ENCODE assay signal across 21 cellular contexts in the genomic region with DNA sequence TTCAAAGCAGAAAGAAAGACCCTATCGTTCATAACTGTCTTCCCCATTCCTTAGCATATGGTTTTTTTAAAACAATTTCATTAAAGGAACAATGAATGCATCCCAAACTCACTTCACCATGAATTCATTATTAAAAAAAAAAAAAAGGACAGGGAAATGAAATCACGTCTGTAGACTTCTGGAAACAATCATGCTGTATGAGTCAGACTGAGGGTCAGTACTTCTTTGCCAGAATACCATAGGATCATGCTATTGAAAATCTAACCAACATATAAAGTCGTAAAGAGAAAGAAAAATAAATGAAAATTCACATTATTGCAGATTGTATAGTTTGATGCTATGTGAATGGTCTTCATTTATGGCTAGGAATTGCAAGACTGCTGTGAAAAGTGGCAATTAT.
A peak's percentile ranks its signal among the peaks of the same experiment; 100 is the strongest.
DNase-seq lines count a peak whose midpoint lies in the region; ATAC-seq and TF ChIP-seq lines count a peak whose summit lies in the region.
"Had no signal": no experiment of that assay in that cellular context is flagged by ENCODE, and none has a peak within 500 bp of the region (broad histone marks: within the 10 kb centered on the region; RNA-seq: fewer than 3 reads in every experiment).

No MANE protein-coding gene starts in this region.

- CTCF ChIA-PET in RWPE1 (lab: Yijun Ruan, JAX), result no interaction called here

- peak; percentile 25 for DNase-seq in Daoy (ENCODE audit: low read depth)
- peak; percentile 90 for DNase-seq in fibroblast of mammary gland (ENCODE audit: low read depth)
- peak; percentile 78 for DNase-seq in skeletal muscle cell (ENCODE audit: low read depth)
- no peak for DNase-seq in NCI-H2227 (lab: John Stamatoyannopoulos, UW; ENCODE audit: unreplicated experiment)
- no peak for DNase-seq in H7
- no peak for DNase-seq in G401 (ENCODE audit: low spot score)
- no peak for DNase-seq in RWPE1 (ENCODE audit: low spot score)
- DNase-seq: activated CD4-positive, alpha-beta T cell treated with anti-CD3 and anti-CD28 coated beads for 36 hours; activated CD8-positive, alpha-beta memory T cell treated with anti-CD3 and anti-CD28 coated beads, Interleukin-2, amount 10 ng/mL, durations not matched to agents 7 days and 5 days; activated naive CD8-positive, alpha-beta T cell treated with anti-CD3 and anti-CD28 coated beads, Interleukin-2, amount 50 U/mL, for 24 hours; cerebellar nuclear complex; GF-D8; heart left ventricle; islet precursor cell; lower lobe of right lung; NCI-H1436; Peyer's patch; stimulated activated naive CD8-positive, alpha-beta T cell treated with anti-CD3 and anti-CD28 coated beads, Interleukin-15, amount 100 ng/mL, for 72 hours had no signal

- no peaks in the 10 kb centered on the region for H3K36me3 ChIP-seq in H7 (replicated peaks; ENCODE audit: control insufficient read depth, insufficient read depth, low read length)
- H3K36me3 ChIP-seq: heart left ventricle, lower lobe of right lung, Peyer's patch had no signal

- POLR2A ChIA-PET in RWPE1 (lab: Yijun Ruan, JAX; ENCODE audit: low non-redundant PET), result no interaction called here

- peak; percentile 92 for ATAC-seq in SK-N-SH treated with all-trans-retinoic acid at 6 μM for 48 hours
- ATAC-seq: activated CD4-positive, alpha-beta T cell treated with anti-CD3 and anti-CD28 coated beads for 36 hours; activated CD8-positive, alpha-beta memory T cell treated with anti-CD3 and anti-CD28 coated beads, Interleukin-2, amount 10 ng/mL, durations not matched to agents 7 days and 5 days; activated naive CD8-positive, alpha-beta T cell treated with anti-CD3 and anti-CD28 coated beads, Interleukin-2, amount 50 U/mL, for 24 hours; lower lobe of right lung; sciatic nerve; stimulated activated naive CD8-positive, alpha-beta T cell treated with anti-CD3 and anti-CD28 coated beads, Interleukin-15, amount 100 ng/mL, for 72 hours had no signal

- H3K4me3 ChIP-seq in fibroblast of mammary gland (ENCODE audit: control insufficient read depth, low read depth, low read length) (no peak overlapping the region), skeletal muscle cell (ENCODE audit: low read depth, low read length) (no peak overlapping the region), H7 (ENCODE audit: insufficient read depth, low read depth, low read length) (no peak overlapping the region)
- H3K4me3 ChIP-seq: heart left ventricle, lower lobe of right lung, Peyer's patch had no signal

- H3K27me3 ChIP-seq in H7 (ENCODE audit: control insufficient read depth, insufficient read depth, low read length), result no peaks in the 10 kb centered on the region
- H3K27me3 ChIP-seq: heart left ventricle, Peyer's patch had no signal

- H3K27ac ChIP-seq in RWPE1, result no peak overlapping the region
- H3K27ac ChIP-seq: heart left ventricle, lower lobe of right lung, parathyroid adenoma, Peyer's patch had no signal

- in situ Hi-C loops in G401 (cut with HindIII; ENCODE audit: low sequenced_read_pairs), result no loop called here

- TF ChIP-seq CTCF in fibroblast of mammary gland (conservative IDR thresholded peaks at IDR 0.05; ENCODE audit: control insufficient read depth, insufficient read depth, low read depth, low read length) (no peak), RWPE1 (conservative IDR thresholded peaks at IDR 0.05; ENCODE audit: low read depth) (no peak)

TF ChIP-seq in SK-N-SH treated with all-trans-retinoic acid at 6 μM for 48 hours, 23 proteins besides CTCF, POLR2A, EP300 and RAD21:
- TF ChIP-seq, protein P1, sequence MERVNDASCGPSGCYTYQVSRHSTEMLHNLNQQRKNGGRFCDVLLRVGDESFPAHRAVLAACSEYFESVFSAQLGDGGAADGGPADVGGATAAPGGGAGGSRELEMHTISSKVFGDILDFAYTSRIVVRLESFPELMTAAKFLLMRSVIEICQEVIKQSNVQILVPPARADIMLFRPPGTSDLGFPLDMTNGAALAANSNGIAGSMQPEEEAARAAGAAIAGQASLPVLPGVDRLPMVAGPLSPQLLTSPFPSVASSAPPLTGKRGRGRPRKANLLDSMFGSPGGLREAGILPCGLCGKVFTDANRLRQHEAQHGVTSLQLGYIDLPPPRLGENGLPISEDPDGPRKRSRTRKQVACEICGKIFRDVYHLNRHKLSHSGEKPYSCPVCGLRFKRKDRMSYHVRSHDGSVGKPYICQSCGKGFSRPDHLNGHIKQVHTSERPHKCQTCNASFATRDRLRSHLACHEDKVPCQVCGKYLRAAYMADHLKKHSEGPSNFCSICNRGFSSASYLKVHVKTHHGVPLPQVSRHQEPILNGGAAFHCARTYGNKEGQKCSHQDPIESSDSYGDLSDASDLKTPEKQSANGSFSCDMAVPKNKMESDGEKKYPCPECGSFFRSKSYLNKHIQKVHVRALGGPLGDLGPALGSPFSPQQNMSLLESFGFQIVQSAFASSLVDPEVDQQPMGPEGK (CRISPR knock-in tag; IDR thresholded peaks at IDR 0.05; ENCODE audit: borderline replicate concordance), result no peak
- TF ChIP-seq ISL1 (CRISPR knock-in tag; IDR thresholded peaks at IDR 0.05) (peak; percentile 68), TCF4 (CRISPR knock-in tag; IDR thresholded peaks at IDR 0.05; ENCODE audit: borderline replicate concordance) (0 out of 2 replicates have a peak, but pooled peaks have one; percentile 36), TOX (CRISPR knock-in tag; IDR thresholded peaks at IDR 0.05; ENCODE audit: borderline replicate concordance) (0 out of 2 replicates have a peak, but pooled peaks have one; percentile 26)

Comparison
In these comparisons a context has a peak if more than half of its experiments do, and no peak if none do; other contexts are left out.
1. DNase-seq: peak in Daoy (single experiment), fibroblast of mammary gland (single experiment) and skeletal muscle cell (single experiment); none in NCI-H2227 (single experiment), H7 (single experiment), G401 (single experiment) and RWPE1 (single experiment).